33 cellular contexts compared by ENCODE assay signal in the genomic region with DNA sequence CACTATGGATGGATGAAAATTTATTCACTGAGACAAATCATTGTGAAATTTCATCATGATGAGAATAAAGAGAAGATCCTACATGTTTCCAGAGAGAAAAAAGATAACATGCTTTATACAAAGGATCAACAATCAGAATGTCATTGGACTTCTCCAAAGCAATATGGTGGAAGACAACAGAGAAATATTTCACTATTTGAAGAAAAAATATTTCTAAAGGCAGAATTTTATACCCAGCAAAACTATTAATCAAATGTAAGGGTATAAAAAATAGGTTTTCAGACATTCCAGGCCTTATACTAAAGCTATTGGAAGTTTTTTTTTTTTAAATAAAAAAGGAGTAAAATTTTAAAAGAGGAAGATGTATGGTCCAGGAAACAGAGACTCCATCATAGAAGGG.
DNase-seq lines count a peak whose midpoint lies in the region; ATAC-seq, FAIRE-seq and TF ChIP-seq lines count a peak whose summit lies in the region.
"Had no signal": no experiment of that assay in that cellular context is flagged by ENCODE, and none has a peak within 500 bp of the region (broad histone marks: within the 10 kb centered on the region; RNA-seq: fewer than 3 reads in every experiment).

No MANE protein-coding gene starts in this region.

- BruUV-seq in HepG2 (replicated peaks; lab: Mats Ljungman, UMichigan) (no TSS peak), K562 (replicated peaks; lab: Mats Ljungman, UMichigan) (no TSS peak)

- H4K20me1 ChIP-seq in HepG2 (ENCODE audit: insufficient read depth, low read length) (no peaks in the 10 kb centered on the region), K562 (replicated peaks; ENCODE audit: control insufficient read depth, insufficient read depth, low read length) (no peaks in the 10 kb centered on the region)
- H4K20me1 ChIP-seq: BLaER1; BLaER1 treated with 17β-estradiol and CSF1 and Interleukin-3, amounts not matched to agents 10 nM and 100 nM had no signal

- peaks cover 0 to 4% of the 10 kb centered on the region in 2 experiments; a peak in 1 of 5 replicates for H3K27me3 ChIP-seq in HepG2 (ENCODE audit: control insufficient read depth in 1 of 2, insufficient read depth in 2 of 2, low read length in 2 of 2)
- no peaks in the 10 kb centered on the region for H3K27me3 ChIP-seq in right lobe of liver
- peaks cover 0 to 4% of the 10 kb centered on the region in 2 experiments; a peak in 3 of 5 replicates for H3K27me3 ChIP-seq in K562 (ENCODE audit: control insufficient read depth in 2 of 2, insufficient read depth in 2 of 2, low read length in 2 of 2)
- no peaks in the 10 kb centered on the region for H3K27me3 ChIP-seq in left lung
- H3K27me3 ChIP-seq: BLaER1; BLaER1 treated with 17β-estradiol and CSF1 and Interleukin-3, amounts not matched to agents 10 nM and 100 nM had no signal

- H3K79me2 ChIP-seq in HepG2 (ENCODE audit: insufficient read depth, low read length), result no peaks in the 10 kb centered on the region
- no peaks in the 10 kb centered on the region for H3K79me2 ChIP-seq in K562 (ENCODE audit: control insufficient read depth, insufficient read depth, low read length)

- H3K4me3 ChIP-seq in HepG2 (replicated peaks in 1 of 3; ENCODE audit: insufficient read depth in 1 of 3, low read depth in 2 of 3, low read length in 3 of 3) (no peak overlapping the region), right lobe of liver (no peak overlapping the region), HEK293 (ENCODE audit: low read depth, low read length) (no peak overlapping the region), K562 (no peak overlapping the region), left lung (no peak overlapping the region)
- H3K4me3 ChIP-seq: A549; BLaER1; BLaER1 treated with 17β-estradiol and CSF1 and Interleukin-3, amounts not matched to agents 10 nM and 100 nM had no signal

- H2AFZ ChIP-seq in HepG2 (ENCODE audit: low read length) (no peak overlapping the region), K562 (ENCODE audit: low read depth, low read length) (no peak overlapping the region)

- intact Hi-C loops in HepG2 (cut with micrococcal nuclease; ENCODE audit: unreplicated experiment), result no loop called here
- intact Hi-C loops in right lobe of liver (cut with DNase I), result no loop called here
- intact Hi-C loops in K562 (cut with micrococcal nuclease), result no loop called here
- intact Hi-C loops in left lung (cut with DNase I), result no loop called here

- H3K36me3 ChIP-seq in HepG2 (replicated peaks in 1 of 2; ENCODE audit: control insufficient read depth in 1 of 2, insufficient read depth in 2 of 2, low read length in 2 of 2), result no peaks in the 10 kb centered on the region
- H3K36me3 ChIP-seq in right lobe of liver, result no peaks in the 10 kb centered on the region
- H3K36me3 ChIP-seq in HEK293 (ENCODE audit: control insufficient read depth in 2 of 2, insufficient read depth in 1 of 2, low read length in 2 of 2), result no peaks in the 10 kb centered on the region
- no peaks in the 10 kb centered on the region for H3K36me3 ChIP-seq in K562 (ENCODE audit: control insufficient read depth, insufficient read depth, low read length)
- H3K36me3 ChIP-seq in left lung, result no peaks in the 10 kb centered on the region
- H3K36me3 ChIP-seq: BE2C; BLaER1; BLaER1 treated with 17β-estradiol and CSF1 and Interleukin-3, amounts not matched to agents 10 nM and 100 nM had no signal

- FAIRE-seq in HepG2 (lab: Jason Lieb, UNC) (no peak), K562 (lab: Jason Lieb, UNC) (no peak)
- FAIRE-seq: A204.1, A549, D721Med had no signal

- no peak for TF ChIP-seq RAD21 in HepG2 (CRISPR knock-in tag; IDR thresholded peaks at IDR 0.05)
- no peak for TF ChIP-seq RAD21 in K562 (CRISPR knock-in tag; conservative IDR thresholded peaks at IDR 0.05 in 1 of 2, IDR thresholded peaks at IDR 0.05 in 1 of 2)

- no peak overlapping the region for H3K4me2 ChIP-seq in HepG2 (ENCODE audit: low read depth, low read length)
- H3K4me2 ChIP-seq in K562 (ENCODE audit: insufficient read depth, low read length), result no peak overlapping the region
- H3K4me2 ChIP-seq: A549; BLaER1; BLaER1 treated with 17β-estradiol and CSF1 and Interleukin-3, amounts not matched to agents 10 nM and 100 nM had no signal

- TF ChIP-seq CTCF in HepG2 (CRISPR knock-in tag; IDR thresholded peaks at IDR 0.05) (no peak), right lobe of liver (IDR thresholded peaks at IDR 0.05) (no peak), HEK293 (tag by site-specific recombination; IDR thresholded peaks at IDR 0.05) (no peak), K562 (IDR thresholded peaks at IDR 0.05 in 2 of 3, conservative IDR thresholded peaks at IDR 0.05 in 1 of 3; ENCODE audit: insufficient read depth in 2 of 3, low read depth in 1 of 3, low read length in 3 of 3) (no peak), left lung (IDR thresholded peaks at IDR 0.05) (no peak)

- ATAC-seq in HepG2 (no peak), right lobe of liver (no peak), K562 (no peak), left lung (no peak)
- ATAC-seq: A549; CD8-positive, alpha-beta T cell had no signal

- DNase-seq in HepG2 (ENCODE audit: low spot score), result no peak
- DNase-seq in right lobe of liver, result no peak
- no peak for DNase-seq in K562 (ENCODE audit: extremely low read depth in 1 of 4, low spot score in 3 of 4)
- DNase-seq in left lung, result no peak
- DNase-seq in NCI-H2029 (lab: John Stamatoyannopoulos, UW), result no peak
- DNase-seq: 8988T; ACHN; AML-193; BE2C; C1 segment of cervical spinal cord; Caco-2; Calu3; CD4-positive, alpha-beta memory T cell; CD4-positive, alpha-beta T cell; CD4-positive, CD25-positive, alpha-beta regulatory T cell; CD8-positive, alpha-beta memory T cell; CD8-positive, alpha-beta T cell; COR-L47; DMS 273 treated with DMSO at 0.1 percent for 48 hours; DMS153; DMS53; DMS79; DMS79 treated with DMSO at 0.1 percent for 48 hours; DND-41; EL had no signal

- peaks cover 19% of the 10 kb centered on the region for H3K9me3 ChIP-seq in HepG2 (ENCODE audit: low read length)
- no peaks in the 10 kb centered on the region for H3K9me3 ChIP-seq in right lobe of liver
- no peaks in the 10 kb centered on the region for H3K9me3 ChIP-seq in HEK293 (ENCODE audit: control insufficient read depth, insufficient read depth, low read depth, low read length)
- no peaks in the 10 kb centered on the region for H3K9me3 ChIP-seq in K562 (replicated peaks; ENCODE audit: control insufficient read depth, insufficient read depth, low read depth, low read length)
- H3K9me3 ChIP-seq in left lung, result peaks cover 0 to 25% of the 10 kb centered on the region in 2 donors
- H3K9me3 ChIP-seq: BE2C had no signal

- H3K27ac ChIP-seq in HepG2 (ENCODE audit: extremely low read length, insufficient read depth, low read length), result no peak overlapping the region
- H3K27ac ChIP-seq in right lobe of liver, result no peak overlapping the region
- no peak overlapping the region for H3K27ac ChIP-seq in HEK293 (ENCODE audit: extremely low read depth, low read depth, low read length)
- no peak overlapping the region for H3K27ac ChIP-seq in K562 (ENCODE audit: extremely low read depth, low read depth, low read length)
- no peak overlapping the region for H3K27ac ChIP-seq in left lung
- H3K27ac ChIP-seq: 22Rv1; A549; BLaER1; BLaER1 treated with 17β-estradiol and CSF1 and Interleukin-3, amounts not matched to agents 10 nM and 100 nM; C4-2B had no signal

- no peaks in the 10 kb centered on the region for H3K9me1 ChIP-seq in K562 (ENCODE audit: control insufficient read depth, insufficient read depth, low read length)

- CTCF ChIA-PET in HepG2 (lab: Yijun Ruan, JAX; ENCODE audit: low intra/inter-chr PET ratio, low total read pairs), result no interaction called here
- CTCF ChIA-PET in HEK293 (lab: Yijun Ruan, JAX), result interaction anchor here (0.6 to 8.6 kb wide), 4 partner anchors 10 to 272 kb away, joined by 3 to 57 read pairs (median 5); no protein-coding TSS in a partner anchor
- CTCF ChIA-PET in K562 (lab: Yijun Ruan, JAX; ENCODE audit: low intra/inter-chr PET ratio), result no interaction called here

- POLR2A ChIA-PET in HepG2 (lab: Yijun Ruan, JAX), result no interaction called here
- POLR2A ChIA-PET in HEK293 (lab: Yijun Ruan, JAX), result no interaction called here
- POLR2A ChIA-PET in K562 (lab: Yijun Ruan, JAX), result no interaction called here

- H3K4me1 ChIP-seq in HepG2 (ENCODE audit: insufficient read depth, low read length), result no peaks in the 10 kb centered on the region
- H3K4me1 ChIP-seq in right lobe of liver, result no peaks in the 10 kb centered on the region
- no peaks in the 10 kb centered on the region for H3K4me1 ChIP-seq in HEK293 (ENCODE audit: control insufficient read depth, insufficient read depth, low read length)
- no peaks in the 10 kb centered on the region; a peak in 1 of 5 replicates for H3K4me1 ChIP-seq in K562 (replicated peaks in 1 of 2; ENCODE audit: control insufficient read depth in 2 of 2, insufficient read depth in 2 of 2, low read length in 2 of 2)
- no peaks in the 10 kb centered on the region for H3K4me1 ChIP-seq in left lung
- H3K4me1 ChIP-seq: A549; BE2C; BLaER1; BLaER1 treated with 17β-estradiol and CSF1 and Interleukin-3, amounts not matched to agents 10 nM and 100 nM; Caco-2 had no signal

- in situ Hi-C loops in HepG2 (cut with HindIII; ENCODE audit: extremely low pct_ligation_motif_present, low pct_unique_long_range_greater_than_20kb) (no loop called here), K562 (cut with MboI) (loop anchor here (10.0 kb wide), 1 partner anchor 520 kb away; no protein-coding TSS in a partner anchor)

- TF ChIP-seq EP300 in HepG2 (IDR thresholded peaks at IDR 0.05; ENCODE audit: low read depth in 2 of 2, low read length in 2 of 2) (no peak), HepG2 (CRISPR knock-in tag; IDR thresholded peaks at IDR 0.05; ENCODE audit: borderline replicate concordance) (no peak), K562 (IDR thresholded peaks at IDR 0.05; ENCODE audit: low read length) (no peak)

- TF ChIP-seq POLR2A in HepG2 (IDR thresholded peaks at IDR 0.05; ENCODE audit: insufficient read depth in 1 of 2, low read depth in 2 of 2, low read length in 2 of 2) (no peak), right lobe of liver (IDR thresholded peaks at IDR 0.05) (no peak), K562 (conservative IDR thresholded peaks at IDR 0.05) (no peak)

- H3K9ac ChIP-seq in HepG2 (ENCODE audit: insufficient read depth, low read depth, low read length) (no peak overlapping the region), K562 (ENCODE audit: insufficient read depth in 1 of 2, low read depth in 2 of 2, low read length in 2 of 2) (no peak overlapping the region)
- H3K9ac ChIP-seq: BLaER1; BLaER1 treated with 17β-estradiol and CSF1 and Interleukin-3, amounts not matched to agents 10 nM and 100 nM had no signal

TF ChIP-seq in HepG2, 621 proteins besides CTCF, POLR2A, EP300 and RAD21 (continues in another document):
- no peak for TF ChIP-seq ZNF83 (CRISPR knock-in tag; IDR thresholded peaks at IDR 0.05; ENCODE audit: borderline replicate concordance)
- TF ChIP-seq ZFP1 (CRISPR knock-in tag; IDR thresholded peaks at IDR 0.05), result peak; percentile 70; the same call in 1 of the 2 replicates

TF ChIP-seq in HEK293, 187 proteins besides CTCF, POLR2A, EP300 and RAD21 (continues in another document):
- TF ChIP-seq SETDB1 (IDR thresholded peaks at IDR 0.05; ENCODE audit: insufficient read length, low read length), result peak; percentile 21
- no peak for TF ChIP-seq ZNF311 (tag by site-specific recombination; IDR thresholded peaks at IDR 0.05; ENCODE audit: borderline replicate concordance)

TF ChIP-seq in K562, 482 proteins besides CTCF, POLR2A, EP300 and RAD21 (continues in another document):
- TF ChIP-seq TFAM (CRISPR knock-in tag; conservative IDR thresholded peaks at IDR 0.05) (no peak), ZFP1 (CRISPR knock-in tag; IDR thresholded peaks at IDR 0.05) (peak; percentile 62; the same call in 1 of the 2 replicates)

Comparison
In these comparisons a context has a peak if more than half of its experiments do, and no peak if none do; other contexts are left out.
1. Of the 241 proteins assayed by ChIP-seq in both HepG2 and K562: peak only in HepG2: none; only in K562: none; in both: ZFP1; in neither: 240.